ENCODE assay signal across 1 cellular context in the genomic region with DNA sequence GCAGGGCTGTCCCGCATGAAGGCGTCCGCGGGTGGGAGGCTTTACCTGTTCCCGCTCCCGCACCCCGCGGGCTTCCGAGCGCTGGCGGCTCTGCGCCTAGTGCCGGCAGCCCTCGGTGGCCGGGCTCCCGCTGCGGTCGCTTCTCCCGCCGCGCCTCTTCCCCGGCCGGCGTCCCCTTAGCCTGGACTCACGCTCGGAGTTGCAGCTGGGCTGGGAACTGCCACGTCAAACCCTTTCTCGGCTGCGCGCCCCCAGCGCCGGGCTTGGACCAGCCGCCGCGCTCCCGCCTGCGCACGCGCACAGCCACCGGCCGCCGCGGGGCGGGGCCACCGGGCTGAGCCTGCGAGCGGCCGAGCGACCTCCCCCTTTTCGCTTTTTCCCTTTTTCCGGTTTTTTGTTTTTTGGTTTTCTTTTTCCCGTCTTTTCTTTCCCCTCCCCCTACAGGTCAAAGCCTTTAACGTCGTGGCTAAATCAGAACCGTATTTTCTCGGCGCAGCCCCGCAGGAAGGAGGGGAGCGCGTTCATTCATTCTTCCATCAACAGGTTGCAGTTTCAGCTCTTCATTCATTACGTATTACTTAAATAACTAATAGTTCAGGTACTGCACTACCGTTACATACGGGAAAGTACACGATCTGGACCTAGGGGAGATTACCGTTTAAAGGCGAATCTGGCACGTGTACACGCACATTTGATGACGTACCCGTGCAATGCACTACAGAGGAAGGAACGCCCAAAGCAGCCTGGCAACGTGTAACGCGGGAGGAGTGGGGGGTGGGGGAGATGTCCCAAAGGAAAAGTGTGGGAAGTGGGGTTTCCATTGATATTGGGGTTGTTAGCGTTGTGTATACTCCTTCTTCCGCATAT.
TF ChIP-seq lines count a peak whose summit lies in the region.

TSS of gene SEC24D (minus strand) at position 231 of the 867 bp plus-strand sequence. CDS start 2,430 bp downstream, outside the sequence.

TF ChIP-seq in A549, 52 proteins besides CTCF, POLR2A, EP300 and RAD21 (continued from another document):
- TF ChIP-seq, protein P1, sequence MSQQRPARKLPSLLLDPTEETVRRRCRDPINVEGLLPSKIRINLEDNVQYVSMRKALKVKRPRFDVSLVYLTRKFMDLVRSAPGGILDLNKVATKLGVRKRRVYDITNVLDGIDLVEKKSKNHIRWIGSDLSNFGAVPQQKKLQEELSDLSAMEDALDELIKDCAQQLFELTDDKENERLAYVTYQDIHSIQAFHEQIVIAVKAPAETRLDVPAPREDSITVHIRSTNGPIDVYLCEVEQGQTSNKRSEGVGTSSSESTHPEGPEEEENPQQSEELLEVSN (IDR thresholded peaks at IDR 0.05; ENCODE audit: borderline replicate concordance, low read depth), result 0 out of 2 replicates have a peak, but pooled peaks have one; percentile 18
- TF ChIP-seq EHMT2 (IDR thresholded peaks at IDR 0.05; ENCODE audit: low read depth) (no peak), KDM5A (IDR thresholded peaks at IDR 0.05) (no peak), HOXA7 (CRISPR knock-in tag; IDR thresholded peaks at IDR 0.05) (no peak), MAX (IDR thresholded peaks at IDR 0.05) (peak; percentile 90), ZC3H11A (IDR thresholded peaks at IDR 0.05) (no peak)
- TF ChIP-seq, protein P2, sequence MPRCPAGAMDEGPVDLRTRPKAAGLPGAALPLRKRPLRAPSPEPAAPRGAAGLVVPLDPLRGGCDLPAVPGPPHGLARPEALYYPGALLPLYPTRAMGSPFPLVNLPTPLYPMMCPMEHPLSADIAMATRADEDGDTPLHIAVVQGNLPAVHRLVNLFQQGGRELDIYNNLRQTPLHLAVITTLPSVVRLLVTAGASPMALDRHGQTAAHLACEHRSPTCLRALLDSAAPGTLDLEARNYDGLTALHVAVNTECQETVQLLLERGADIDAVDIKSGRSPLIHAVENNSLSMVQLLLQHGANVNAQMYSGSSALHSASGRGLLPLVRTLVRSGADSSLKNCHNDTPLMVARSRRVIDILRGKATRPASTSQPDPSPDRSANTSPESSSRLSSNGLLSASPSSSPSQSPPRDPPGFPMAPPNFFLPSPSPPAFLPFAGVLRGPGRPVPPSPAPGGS (IDR thresholded peaks at IDR 0.05), result no peak
- TF ChIP-seq, protein P3, sequence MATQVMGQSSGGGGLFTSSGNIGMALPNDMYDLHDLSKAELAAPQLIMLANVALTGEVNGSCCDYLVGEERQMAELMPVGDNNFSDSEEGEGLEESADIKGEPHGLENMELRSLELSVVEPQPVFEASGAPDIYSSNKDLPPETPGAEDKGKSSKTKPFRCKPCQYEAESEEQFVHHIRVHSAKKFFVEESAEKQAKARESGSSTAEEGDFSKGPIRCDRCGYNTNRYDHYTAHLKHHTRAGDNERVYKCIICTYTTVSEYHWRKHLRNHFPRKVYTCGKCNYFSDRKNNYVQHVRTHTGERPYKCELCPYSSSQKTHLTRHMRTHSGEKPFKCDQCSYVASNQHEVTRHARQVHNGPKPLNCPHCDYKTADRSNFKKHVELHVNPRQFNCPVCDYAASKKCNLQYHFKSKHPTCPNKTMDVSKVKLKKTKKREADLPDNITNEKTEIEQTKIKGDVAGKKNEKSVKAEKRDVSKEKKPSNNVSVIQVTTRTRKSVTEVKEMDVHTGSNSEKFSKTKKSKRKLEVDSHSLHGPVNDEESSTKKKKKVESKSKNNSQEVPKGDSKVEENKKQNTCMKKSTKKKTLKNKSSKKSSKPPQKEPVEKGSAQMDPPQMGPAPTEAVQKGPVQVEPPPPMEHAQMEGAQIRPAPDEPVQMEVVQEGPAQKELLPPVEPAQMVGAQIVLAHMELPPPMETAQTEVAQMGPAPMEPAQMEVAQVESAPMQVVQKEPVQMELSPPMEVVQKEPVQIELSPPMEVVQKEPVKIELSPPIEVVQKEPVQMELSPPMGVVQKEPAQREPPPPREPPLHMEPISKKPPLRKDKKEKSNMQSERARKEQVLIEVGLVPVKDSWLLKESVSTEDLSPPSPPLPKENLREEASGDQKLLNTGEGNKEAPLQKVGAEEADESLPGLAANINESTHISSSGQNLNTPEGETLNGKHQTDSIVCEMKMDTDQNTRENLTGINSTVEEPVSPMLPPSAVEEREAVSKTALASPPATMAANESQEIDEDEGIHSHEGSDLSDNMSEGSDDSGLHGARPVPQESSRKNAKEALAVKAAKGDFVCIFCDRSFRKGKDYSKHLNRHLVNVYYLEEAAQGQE (IDR thresholded peaks at IDR 0.05), result no peak
TF ChIP-seq in A549: peak in this region for 6.
